ENCODE assay signal across 11 cellular contexts in the genomic region with DNA sequence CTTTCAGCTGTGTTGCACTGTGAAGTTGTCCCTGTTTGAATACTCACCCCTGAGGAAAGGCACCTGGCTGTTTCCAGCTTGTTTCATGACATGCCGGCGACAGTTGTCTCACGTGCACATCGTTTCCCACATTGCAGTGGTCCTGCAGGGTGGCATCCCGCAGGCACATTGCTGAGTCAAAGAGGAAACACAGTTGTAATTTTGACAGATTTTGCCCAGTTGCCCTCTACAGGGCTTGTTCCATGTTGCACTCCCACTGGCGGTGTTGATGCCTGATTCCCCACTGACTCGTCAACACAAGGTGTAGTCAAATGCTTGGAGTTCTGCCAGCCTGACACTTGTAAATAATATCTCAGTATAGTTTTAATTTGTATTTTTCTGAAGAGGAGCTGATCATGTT. TPM values are rescaled to one million over a fixed set of nuclear protein-coding genes. Genes with fewer than 3 reads are reported as not detected.
DNase-seq lines count a peak whose midpoint lies in the region; ATAC-seq and TF ChIP-seq lines count a peak whose summit lies in the region.
"Had no signal": no experiment of that assay in that cellular context is flagged by ENCODE, and none has a peak within 500 bp of the region (broad histone marks: within the 10 kb centered on the region; RNA-seq: fewer than 3 reads in every experiment).

No MANE protein-coding gene starts in this region.

- H3K27me3 ChIP-seq in A673 (replicated peaks; ENCODE audit: insufficient read depth, low read depth, low read length, poor library complexity) = no peaks in the 10 kb centered on the region
- H3K27me3 ChIP-seq in PC-9 (ENCODE audit: insufficient read depth, low read depth) = no peaks in the 10 kb centered on the region
- no peaks in the 10 kb centered on the region for H3K27me3 ChIP-seq in kidney epithelial cell (ENCODE audit: control insufficient read depth, insufficient read depth, low read length)
- peaks cover 0 to 4% of the 10 kb centered on the region in 2 donors for H3K27me3 ChIP-seq in left lung
- H3K27me3 ChIP-seq in lower lobe of right lung (ENCODE audit: low read depth) = no peaks in the 10 kb centered on the region

- peaks cover 68% of the 10 kb centered on the region for H3K79me2 ChIP-seq in PC-9 (ENCODE audit: low read depth)

- POLR2A ChIA-PET in A673 (lab: Charles Lee; ENCODE audit: low non-redundant PET) (no interaction called here), PC-9 (lab: Charles Lee; ENCODE audit: unreplicated experiment) (no interaction called here)

- no peak overlapping the region for H3K27ac Mint-ChIP-seq in HFFc6

- peaks cover 45% of the 10 kb centered on the region for H4K20me1 ChIP-seq in PC-9 (ENCODE audit: insufficient read depth)

- TF ChIP-seq CTCF in A673 (conservative IDR thresholded peaks at IDR 0.05; ENCODE audit: low read depth, low read length) (peak; percentile 39; the same call in 1 of the 2 replicates), HFFc6 (IDR thresholded peaks at IDR 0.05) (peak; percentile 29; the same call in 1 of the 2 replicates), PC-9 (conservative IDR thresholded peaks at IDR 0.05) (peak; percentile 38; the same call in 1 of the 2 replicates), kidney epithelial cell (IDR thresholded peaks at IDR 0.05; ENCODE audit: insufficient read depth, low read length, poor library complexity, severe bottlenecking) (peak; percentile 2), left lung (IDR thresholded peaks at IDR 0.05) (no peak), coronary artery (IDR thresholded peaks at IDR 0.05) (no peak), lower lobe of right lung (IDR thresholded peaks at IDR 0.05) (no peak)

- BruUV-seq in A673 (replicated peaks; lab: Mats Ljungman, UMichigan) (no TSS peak), PC-9 (replicated peaks; lab: Mats Ljungman, UMichigan) (no TSS peak)

- intact Hi-C loops in A673 (cut with micrococcal nuclease; ENCODE audit: unreplicated experiment) = no loop called here
- intact Hi-C loops in PC-9 (cut with micrococcal nuclease; ENCODE audit: unreplicated experiment) = no loop called here
- intact Hi-C loops in left lung (cut with DNase I) = no loop called here
- intact Hi-C loops in lower lobe of right lung (cut with DNase I) = no loop called here

- H3K9me3 ChIP-seq in A673 (ENCODE audit: low read depth, low read length, poor library complexity, severe bottlenecking) (no peaks in the 10 kb centered on the region), PC-9 (ENCODE audit: insufficient read depth, low read depth) (no peaks in the 10 kb centered on the region), left lung (no peaks in the 10 kb centered on the region), lower lobe of right lung (no peaks in the 10 kb centered on the region)
- H3K9me3 ChIP-seq: neutrophil had no signal

- H3K36me3 ChIP-seq in A673 (ENCODE audit: insufficient read depth, low read length, poor library complexity, severe bottlenecking) = no peaks in the 10 kb centered on the region
- no peaks in the 10 kb centered on the region for H3K36me3 ChIP-seq in PC-9 (ENCODE audit: low read depth)
- no peaks in the 10 kb centered on the region for H3K36me3 ChIP-seq in kidney epithelial cell (ENCODE audit: control insufficient read depth, insufficient read depth, low read length)
- no peaks in the 10 kb centered on the region for H3K36me3 ChIP-seq in left lung
- H3K36me3 ChIP-seq in lower lobe of right lung = no peaks in the 10 kb centered on the region
- H3K36me3 ChIP-seq: neutrophil had no signal

- H3K4me1 ChIP-seq in A673 (ENCODE audit: insufficient read depth, low read length, poor library complexity, severe bottlenecking) (peaks cover 32% of the 10 kb centered on the region), PC-9 (replicated peaks; ENCODE audit: insufficient read depth) (peaks cover 10% of the 10 kb centered on the region; the same call in 1 of the 2 replicates), left lung (peaks cover 25 to 41% of the 10 kb centered on the region in 2 donors), lower lobe of right lung (peaks cover 61% of the 10 kb centered on the region)

- CTCF ChIA-PET in A673 (lab: Charles Lee) (no interaction called here), PC-9 (lab: Charles Lee) (no interaction called here)

- ATAC-seq in left lung (no peak), GM19328 (IDR thresholded peaks at IDR 0.05; ENCODE audit: unreplicated experiment) (no peak), lower lobe of right lung (no peak)

- H3K4me2 ChIP-seq in PC-9 = no peak overlapping the region

- H3K9me3 Mint-ChIP-seq in HFFc6 = no peaks in the 10 kb centered on the region

- H3K4me1 Mint-ChIP-seq in HFFc6 (ENCODE audit: low read depth) = peaks cover 58% of the 10 kb centered on the region

- H3K27me3 Mint-ChIP-seq in HFFc6 (ENCODE audit: insufficient read depth) = no peaks in the 10 kb centered on the region; the same call in 1 of the 2 replicates

- DNase-seq in A673 (ENCODE audit: low spot score) (peak; percentile 65), HFFc6 (no peak), PC-9 (no peak), kidney epithelial cell (ENCODE audit: low read depth) (no peak), left lung (no peak), coronary artery (ENCODE audit: low spot score) (no peak), lower lobe of right lung (no peak)
- DNase-seq: activated CD4-positive, CD25-positive, alpha-beta regulatory T cell had no signal

- H3K4me3 Mint-ChIP-seq in HFFc6 = no peak overlapping the region

- H3F3A ChIP-seq in PC-9 (ENCODE audit: insufficient read depth, low read depth) = peaks cover 16% of the 10 kb centered on the region; the same call in 1 of the 2 replicates

- peaks cover 13% of the 10 kb centered on the region; the same call in 1 of the 2 replicates for H3K36me3 Mint-ChIP-seq in HFFc6 (ENCODE audit: low read depth)

- H3K9me2 ChIP-seq in PC-9 (ENCODE audit: insufficient read depth) = no peaks in the 10 kb centered on the region

- H3K27ac ChIP-seq in A673 (ENCODE audit: low read depth, low read length, poor library complexity, severe bottlenecking) (no peak overlapping the region), PC-9 (no peak overlapping the region), left lung (peak overlapping the region in 1 of 2 donors; percentile 40), coronary artery (no peak overlapping the region), lower lobe of right lung (no peak overlapping the region)
- H3K27ac ChIP-seq: HL-60, neutrophil had no signal

- H2AFZ ChIP-seq in PC-9 = no peak overlapping the region

- H3K4me3 ChIP-seq in A673 (ENCODE audit: low read depth, low read length, poor library complexity, severe bottlenecking) (no peak overlapping the region), PC-9 (no peak overlapping the region), kidney epithelial cell (ENCODE audit: low read depth, low read length) (no peak overlapping the region), left lung (no peak overlapping the region), coronary artery (no peak overlapping the region), lower lobe of right lung (no peak overlapping the region)

RNA-seq across cellular contexts. Expression of a gene that starts 23.8 kb away (rescaled TPM):
- total RNA-seq in A673 (2021) (52.0 and 55.6 TPM in 2 replicates), PC-9 (2021) (113 TPM in 2 replicates), kidney epithelial cell (13.7 and 18.8 TPM in 2 replicates), left lung (10 to 100 TPM; 43.3 to 49.1 TPM), lower lobe of right lung (66.2 TPM)
- 10 to 100 TPM; 40.1 to 47.4 (median 42.7) TPM for total RNA-seq in HFFc6 (2021; fragmentation: NEBNext Ultra II Directional; extraction: Animal tissue kit (Norgen Biotek cat#: 25700))

Comparison
In these comparisons a context has a peak if more than half of its experiments do, and no peak if none do; other contexts are left out.
1. CTCF ChIP-seq: peak in A673 (single experiment), HFFc6 (single experiment), PC-9 (single experiment) and kidney epithelial cell (single experiment); none in left lung (0 of 2), coronary artery (single experiment) and lower lobe of right lung (single experiment).